In the genomic region with DNA sequence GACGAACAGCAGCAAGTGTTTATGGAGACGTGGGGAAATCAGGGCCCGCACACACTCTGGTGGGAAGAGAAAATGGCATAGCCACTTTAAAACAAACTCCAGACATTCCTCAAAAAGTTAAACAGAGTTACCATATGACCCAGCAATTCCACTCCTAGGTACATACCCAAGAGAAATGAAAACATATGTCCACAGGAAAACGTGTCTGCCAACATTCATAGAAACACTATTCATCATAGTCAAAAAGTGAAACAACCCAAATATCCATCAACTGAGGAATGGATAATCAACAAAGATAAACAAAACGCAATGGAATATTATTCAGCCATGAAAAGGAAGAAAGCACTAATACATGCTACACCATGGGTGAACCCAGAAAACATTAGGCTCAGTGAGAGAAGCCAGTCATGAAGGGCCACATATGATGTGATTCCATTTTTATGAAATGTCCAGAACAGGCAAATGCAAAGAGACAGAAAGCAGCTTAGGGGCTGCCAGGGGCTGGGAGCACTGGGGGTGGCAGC, we compare ENCODE assay signal across 35 cellular contexts.
"Had no signal": no experiment of that assay in that cellular context is flagged by ENCODE, and none has a peak within 500 bp of the region (broad histone marks: within the 10 kb centered on the region; RNA-seq: fewer than 3 reads in every experiment).

No MANE protein-coding gene starts in this region.

- H3K27ac Mint-ChIP-seq: activated CD4-positive, alpha-beta memory T cell treated with anti-CD3 and anti-CD28 coated beads for 36 hours; activated CD8-positive, alpha-beta memory T cell treated with anti-CD3 and anti-CD28 coated beads, Interleukin-2, amount 10 ng/mL, durations not matched to agents 7 days and 5 days; activated CD8-positive, alpha-beta T cell treated with anti-CD3 and anti-CD28 coated beads, Interleukin-2, amount 10 ng/mL, durations not matched to agents 7 days and 5 days; activated naive CD4-positive, alpha-beta T cell treated with anti-CD3 and anti-CD28 coated beads for 36 hours; activated naive CD4-positive, alpha-beta T cell treated with anti-CD3 and anti-CD28 coated beads, Interleukin-2, amount 50 U/mL, for 24 hours; activated naive CD8-positive, alpha-beta T cell treated with anti-CD3 and anti-CD28 coated beads for 36 hours; activated naive CD8-positive, alpha-beta T cell treated with anti-CD3 and anti-CD28 coated beads, Interleukin-2, amount 50 U/mL, for 24 hours; activated T-helper 1 cell treated with anti-CD3 and anti-CD28 coated beads, Interleukin-12 subunit alpha, Interleukin-12 subunit beta, Interleukin-2, Interleukin-4 antibody, amounts not matched to agents 30 ng/mL and 10 ng/mL and 1 ng/mL, durations not matched to agents 14 hours and 24 hours and 36 hours; activated T-helper 2 cell treated with anti-CD3 and anti-CD28 coated beads, Interferon-gamma antibody, Interleukin-2, Interleukin-4, amounts not matched to agents 10 μg/mL and 5 μg/mL and 100 μg/mL, durations not matched to agents 14 hours and 24 hours and 36 hours; brain; T-cell; WTC11 had no signal

- H3K27me3 Mint-ChIP-seq: activated CD4-positive, alpha-beta memory T cell treated with anti-CD3 and anti-CD28 coated beads for 36 hours; activated CD8-positive, alpha-beta memory T cell treated with anti-CD3 and anti-CD28 coated beads, Interleukin-2, amount 10 ng/mL, durations not matched to agents 7 days and 5 days; activated naive CD4-positive, alpha-beta T cell treated with anti-CD3 and anti-CD28 coated beads, Interleukin-2, amount 50 U/mL, for 24 hours; activated naive CD8-positive, alpha-beta T cell treated with anti-CD3 and anti-CD28 coated beads for 36 hours; activated naive CD8-positive, alpha-beta T cell treated with anti-CD3 and anti-CD28 coated beads, Interleukin-2, amount 50 U/mL, for 24 hours; brain; T-cell had no signal

- ATAC-seq: activated naive CD8-positive, alpha-beta T cell treated with anti-CD3 and anti-CD28 coated beads, Interleukin-2, amount 50 U/mL, for 24 hours; gastroesophageal sphincter; T-cell; WTC11 had no signal

- H3K36me3 ChIP-seq: adrenal gland, breast epithelium, cardiac muscle cell, colonic mucosa, esophagus squamous epithelium, gastroesophageal sphincter, heart right ventricle had no signal

- H3K36me3 Mint-ChIP-seq: T-cell, WTC11 had no signal

- H3K9me3 Mint-ChIP-seq: activated naive CD4-positive, alpha-beta T cell treated with anti-CD3 and anti-CD28 coated beads for 36 hours; activated naive CD4-positive, alpha-beta T cell treated with anti-CD3 and anti-CD28 coated beads, Interleukin-2, amount 50 U/mL, for 24 hours; activated naive CD8-positive, alpha-beta T cell treated with anti-CD3 and anti-CD28 coated beads for 36 hours; activated naive CD8-positive, alpha-beta T cell treated with anti-CD3 and anti-CD28 coated beads, Interleukin-2, amount 50 U/mL, for 24 hours; activated T-helper 1 cell treated with anti-CD3 and anti-CD28 coated beads, Interleukin-12 subunit alpha, Interleukin-12 subunit beta, Interleukin-2, Interleukin-4 antibody, amounts not matched to agents 30 ng/mL and 10 ng/mL and 1 ng/mL, durations not matched to agents 14 hours and 24 hours and 36 hours had no signal

- DNase-seq: activated CD4-positive, alpha-beta memory T cell treated with anti-CD3 and anti-CD28 coated beads for 36 hours; activated CD4-positive, alpha-beta T cell treated with anti-CD3 and anti-CD28 coated beads for 1 hour; activated CD4-positive, alpha-beta T cell treated with anti-CD3 and anti-CD28 coated beads for 48 hours; activated CD8-positive, alpha-beta memory T cell treated with anti-CD3 and anti-CD28 coated beads, Interleukin-2, amount 50 U/mL, for 4 hours; activated effector memory CD4-positive, alpha-beta T cell treated with anti-CD3 and anti-CD28 coated beads, Interleukin-2, amount 50 U/mL, for 16 hours; activated naive CD8-positive, alpha-beta T cell treated with anti-CD3 and anti-CD28 coated beads, Interleukin-2, amount 50 U/mL, for 24 hours; activated T-cell treated with anti-CD3 and anti-CD28 coated beads, Interleukin-2, amount 50 U/mL, for 1 hour; activated T-cell treated with anti-CD3 and anti-CD28 coated beads, Interleukin-2, amount 50 U/mL, for 48 hours; adrenal gland; amygdala; aorta; central memory CD4-positive, alpha-beta T cell; cerebellar nuclear complex; colonic mucosa; effector CD8-positive, alpha-beta T cell; esophagus squamous epithelium; foreskin melanocyte; heart right ventricle; T-cell had no signal

- H3K4me3 Mint-ChIP-seq: activated CD4-positive, alpha-beta memory T cell treated with anti-CD3 and anti-CD28 coated beads for 36 hours; activated CD8-positive, alpha-beta memory T cell treated with anti-CD3 and anti-CD28 coated beads, Interleukin-2, amount 10 ng/mL, durations not matched to agents 7 days and 5 days; activated naive CD4-positive, alpha-beta T cell treated with anti-CD3 and anti-CD28 coated beads for 36 hours; activated naive CD4-positive, alpha-beta T cell treated with anti-CD3 and anti-CD28 coated beads, Interleukin-2, amount 50 U/mL, for 24 hours; activated naive CD8-positive, alpha-beta T cell treated with anti-CD3 and anti-CD28 coated beads for 36 hours; activated naive CD8-positive, alpha-beta T cell treated with anti-CD3 and anti-CD28 coated beads, Interleukin-2, amount 50 U/mL, for 24 hours; activated T-helper 1 cell treated with anti-CD3 and anti-CD28 coated beads, Interleukin-12 subunit alpha, Interleukin-12 subunit beta, Interleukin-2, Interleukin-4 antibody, amounts not matched to agents 30 ng/mL and 10 ng/mL and 1 ng/mL, durations not matched to agents 14 hours and 24 hours and 36 hours; brain; T-cell; WTC11 had no signal

- H3K9me3 ChIP-seq: adrenal gland, breast epithelium, colonic mucosa, esophagus squamous epithelium, gastroesophageal sphincter, heart right ventricle had no signal

- H3K27me3 ChIP-seq: adrenal gland, breast epithelium, cardiac muscle cell, colonic mucosa, esophagus squamous epithelium, gastroesophageal sphincter, heart right ventricle had no signal

- FAIRE-seq: endometrium, endothelial cell of umbilical vein had no signal

- H3K4me1 ChIP-seq: adrenal gland, breast epithelium, colonic mucosa had no signal

- H3K27ac ChIP-seq: adrenal gland, breast epithelium, cardiac muscle cell, colonic mucosa, epithelial cell of prostate, esophagus squamous epithelium, gastroesophageal sphincter, heart right ventricle, VCaP had no signal

- H3K4me3 ChIP-seq: adrenal gland, breast epithelium, cardiac muscle cell, colonic mucosa, esophagus squamous epithelium, gastroesophageal sphincter, heart right ventricle had no signal
